ENCODE assay signal across 8 cellular contexts in genomic region chr1:234607091-234608025, GRCh38. TPM values are rescaled to one million over a fixed set of nuclear protein-coding genes. Genes with fewer than 3 reads are reported as not detected.
DNase-seq lines count a peak whose midpoint lies in the region; ATAC-seq and TF ChIP-seq lines count a peak whose summit lies in the region.

No MANE protein-coding gene starts in this region.

- H3K27ac ChIP-seq in osteoblast (ENCODE audit: low read depth, low read length) = peak overlapping the region; percentile 99

- H3K36me3 Mint-ChIP-seq in activated CD8-positive, alpha-beta memory T cell treated with anti-CD3 and anti-CD28 coated beads, Interleukin-2, amount 10 ng/mL, durations not matched to agents 7 days and 5 days = peaks cover 51% of the 10 kb centered on the region

- peaks cover 68% of the 10 kb centered on the region for H3K79me2 ChIP-seq in osteoblast (ENCODE audit: insufficient read depth, low read length)

- peak; percentile 25 for TF ChIP-seq CTCF in fibroblast of the aortic adventitia (IDR thresholded peaks at IDR 0.05; ENCODE audit: insufficient read depth, low read length)
- TF ChIP-seq CTCF in osteoblast (IDR thresholded peaks at IDR 0.05; ENCODE audit: extremely low read depth, low read depth, low read length) = no peak
- no peak for TF ChIP-seq CTCF in GM13977 (IDR thresholded peaks at IDR 0.05; ENCODE audit: extremely low read depth, insufficient read depth, missing control alignments)

- H3K27me3 Mint-ChIP-seq in activated CD8-positive, alpha-beta memory T cell treated with anti-CD3 and anti-CD28 coated beads, Interleukin-2, amount 10 ng/mL, durations not matched to agents 7 days and 5 days = no peaks in the 10 kb centered on the region

- H3K4me3 Mint-ChIP-seq in activated CD8-positive, alpha-beta memory T cell treated with anti-CD3 and anti-CD28 coated beads, Interleukin-2, amount 10 ng/mL, durations not matched to agents 7 days and 5 days = peak overlapping the region; percentile 83

- peaks cover 39% of the 10 kb centered on the region for H3K4me1 ChIP-seq in osteoblast (ENCODE audit: insufficient read depth, low read length)

- no peak overlapping the region for H2AFZ ChIP-seq in osteoblast (ENCODE audit: low read length)

- DNase-seq in activated T-cell treated with anti-CD3 and anti-CD28 coated beads, Interleukin-2, amount 50 U/mL, for 1 hour = peak; percentile 47
- DNase-seq in activated T-cell treated with anti-CD3 and anti-CD28 coated beads for 4 hours (no peak), NCI-H2171 (lab: John Stamatoyannopoulos, UW) (peak; percentile 58), fibroblast of the aortic adventitia (ENCODE audit: low read depth) (peak; percentile 64), osteoblast (ENCODE audit: insufficient read length, low spot score, missing footprints) (no peak), GM13977 (ENCODE audit: low spot score) (no peak)
- DNase-seq in activated CD8-positive, alpha-beta memory T cell treated with anti-CD3 and anti-CD28 coated beads, Interleukin-2, amount 10 ng/mL, durations not matched to agents 7 days and 5 days = peak; percentile 56

- peaks cover 49% of the 10 kb centered on the region for H3K4me1 Mint-ChIP-seq in activated CD8-positive, alpha-beta memory T cell treated with anti-CD3 and anti-CD28 coated beads, Interleukin-2, amount 10 ng/mL, durations not matched to agents 7 days and 5 days

- H3K27ac Mint-ChIP-seq in activated CD8-positive, alpha-beta memory T cell treated with anti-CD3 and anti-CD28 coated beads, Interleukin-2, amount 10 ng/mL, durations not matched to agents 7 days and 5 days = peak overlapping the region; percentile 98

- no peaks in the 10 kb centered on the region for H3K9me3 Mint-ChIP-seq in activated CD8-positive, alpha-beta memory T cell treated with anti-CD3 and anti-CD28 coated beads, Interleukin-2, amount 10 ng/mL, durations not matched to agents 7 days and 5 days (ENCODE audit: low read depth)

- H3K4me3 ChIP-seq in fibroblast of the aortic adventitia (ENCODE audit: low read depth, low read length) (peak overlapping the region; percentile 82), osteoblast (ENCODE audit: insufficient read depth, low read length) (peak overlapping the region; percentile 91)

- in situ Hi-C loops in GM13977 (cut with MboI; ENCODE audit: low pct_unique_long_range_greater_than_20kb, low sequenced_read_pairs, unreplicated experiment) = no loop called here

- no peaks in the 10 kb centered on the region for H3K27me3 ChIP-seq in osteoblast (ENCODE audit: insufficient read depth, low read length)

- no peak for ATAC-seq in activated CD8-positive, alpha-beta memory T cell treated with anti-CD3 and anti-CD28 coated beads, Interleukin-2, amount 10 ng/mL, durations not matched to agents 7 days and 5 days
- ATAC-seq in GM21737 (IDR thresholded peaks at IDR 0.05; ENCODE audit: unreplicated experiment) = no peak

- peaks cover 54% of the 10 kb centered on the region for H3K36me3 ChIP-seq in osteoblast (ENCODE audit: insufficient read depth, low read length)

- no peaks in the 10 kb centered on the region for H3K9me3 ChIP-seq in osteoblast (ENCODE audit: low read depth, low read length)

- CTCF ChIA-PET in activated CD8-positive, alpha-beta memory T cell treated with anti-CD3 and anti-CD28 coated beads, Interleukin-2, amount 10 ng/mL, durations not matched to agents 7 days and 5 days (lab: Charles Lee) = interaction anchor here (0.7 to 1.0 kb wide), 2 partner anchors 62 to 118 kb away, joined by 3 to 4 read pairs; no protein-coding TSS in a partner anchor

- peak overlapping the region; percentile 85 for H3K4me2 ChIP-seq in osteoblast (ENCODE audit: insufficient read depth, low read length)

- H4K20me1 ChIP-seq in osteoblast (ENCODE audit: insufficient read depth, low read length) = peaks cover 15% of the 10 kb centered on the region

RNA-seq across cellular contexts. Expression of gene IRF2BP2, which starts 2.6 kb away (rescaled TPM):
- total RNA-seq in activated CD8-positive, alpha-beta memory T cell treated with anti-CD3 and anti-CD28 coated beads, Interleukin-2, amount 10 ng/mL, durations not matched to agents 7 days and 5 days = 100 to 1,000 TPM in 1 of 2 experiments, 10 to 100 TPM in 1; 81.1 to 103 TPM
- 62.9 and 79.4 TPM in 2 replicates for total RNA-seq in fibroblast of the aortic adventitia (ENCODE audit: low replicate concordance)
- total RNA-seq in osteoblast = 159 and 172 TPM in 2 replicates

Comparison
In these comparisons a context has a peak if more than half of its experiments do, and no peak if none do; other contexts are left out.
1. DNase-seq: peak in activated T-cell treated with anti-CD3 and anti-CD28 coated beads, Interleukin-2, amount 50 U/mL, for 1 hour (single experiment), NCI-H2171 (single experiment), activated CD8-positive, alpha-beta memory T cell treated with anti-CD3 and anti-CD28 coated beads, Interleukin-2, amount 10 ng/mL, durations not matched to agents 7 days and 5 days (single experiment) and fibroblast of the aortic adventitia (single experiment); none in activated T-cell treated with anti-CD3 and anti-CD28 coated beads for 4 hours (single experiment), osteoblast (single experiment) and GM13977 (single experiment).